ENCODE assay signal across 10 cellular contexts in genomic region chrX:10597871-10598270, GRCh38. TPM values are rescaled to one million over a fixed set of nuclear protein-coding genes. Genes with fewer than 3 reads are reported as not detected.
DNase-seq lines count a peak whose midpoint lies in the region; ATAC-seq and TF ChIP-seq lines count a peak whose summit lies in the region.
"Had no signal": no experiment of that assay in that cellular context is flagged by ENCODE, and none has a peak within 500 bp of the region (broad histone marks: within the 10 kb centered on the region; RNA-seq: fewer than 3 reads in every experiment).

No MANE protein-coding gene starts in this region.

- H3K9me3 Mint-ChIP-seq in chondrocyte (ENCODE audit: low read depth): peaks cover 5% of the 10 kb centered on the region
- no peaks in the 10 kb centered on the region for H3K9me3 Mint-ChIP-seq in osteocyte (ENCODE audit: unreplicated experiment)
- H3K9me3 Mint-ChIP-seq: central memory CD8-positive, alpha-beta T cell had no signal

- no peak overlapping the region for H3K4me3 Mint-ChIP-seq in chondrocyte (ENCODE audit: unreplicated experiment)
- no peak overlapping the region for H3K4me3 Mint-ChIP-seq in osteocyte (ENCODE audit: unreplicated experiment)
- H3K4me3 Mint-ChIP-seq: central memory CD8-positive, alpha-beta T cell had no signal

- TF ChIP-seq CTCF in chondrocyte (IDR thresholded peaks at IDR 0.05): peak; percentile 71
- peak; percentile 49 for TF ChIP-seq CTCF in osteocyte (IDR thresholded peaks at IDR 0.05)

- H3K4me1 Mint-ChIP-seq in chondrocyte (ENCODE audit: low read depth): peaks cover 5% of the 10 kb centered on the region
- H3K4me1 Mint-ChIP-seq in osteocyte (ENCODE audit: unreplicated experiment): peaks cover 5% of the 10 kb centered on the region
- H3K4me1 Mint-ChIP-seq: central memory CD8-positive, alpha-beta T cell had no signal

- H3K27ac Mint-ChIP-seq in chondrocyte (ENCODE audit: unreplicated experiment) (no peak overlapping the region), osteocyte (ENCODE audit: unreplicated experiment) (no peak overlapping the region)

- H3K27me3 Mint-ChIP-seq in chondrocyte (ENCODE audit: low read depth) (no peaks in the 10 kb centered on the region), osteocyte (ENCODE audit: unreplicated experiment) (no peaks in the 10 kb centered on the region)
- H3K27me3 Mint-ChIP-seq: central memory CD8-positive, alpha-beta T cell had no signal

- H3K36me3 Mint-ChIP-seq in chondrocyte (ENCODE audit: low read depth) (no peaks in the 10 kb centered on the region), osteocyte (ENCODE audit: unreplicated experiment) (no peaks in the 10 kb centered on the region)

- DNase-seq in DMS153 treated with DMSO at 0.1 percent for 48 hours (lab: John Stamatoyannopoulos, UW; ENCODE audit: unreplicated experiment) (peak; percentile 4), DMS153 (lab: John Stamatoyannopoulos, UW) (no peak), MV-4-11 (lab: John Stamatoyannopoulos, UW) (peak; percentile 17), chondrocyte (ENCODE audit: low spot score) (no peak), osteocyte (ENCODE audit: extremely low spot score, unreplicated experiment) (no peak), D341Med (ENCODE audit: low spot score) (no peak)
- DNase-seq in stimulated activated CD4-positive, alpha-beta T cell treated with anti-CD3 and anti-CD28 coated beads, Interleukin-15, amount 100 ng/mL, for 24 hours: no peak
- DNase-seq: NCI-H2029 had no signal

- ATAC-seq in GM21825 (IDR thresholded peaks at IDR 0.05; ENCODE audit: unreplicated experiment): no peak

RNA-seq across cellular contexts. Expression of gene MID1, which starts 22.5 kb away (rescaled TPM):
- total RNA-seq in chondrocyte (12.0 to 13.9 TPM (median 12.1 TPM) in 3 replicates), osteocyte (10.2 and 12.7 TPM in 2 replicates)

Comparison
In these comparisons a context has a peak if more than half of its experiments do, and no peak if none do; other contexts are left out.
1. DNase-seq: peak in DMS153 treated with DMSO at 0.1 percent for 48 hours (single experiment) and MV-4-11 (single experiment); none in DMS153 (single experiment), chondrocyte (single experiment), osteocyte (single experiment), stimulated activated CD4-positive, alpha-beta T cell treated with anti-CD3 and anti-CD28 coated beads, Interleukin-15, amount 100 ng/mL, for 24 hours (single experiment) and D341Med (single experiment).